Comparison of ENCODE assay signal across 24 cellular contexts in the genomic region with DNA sequence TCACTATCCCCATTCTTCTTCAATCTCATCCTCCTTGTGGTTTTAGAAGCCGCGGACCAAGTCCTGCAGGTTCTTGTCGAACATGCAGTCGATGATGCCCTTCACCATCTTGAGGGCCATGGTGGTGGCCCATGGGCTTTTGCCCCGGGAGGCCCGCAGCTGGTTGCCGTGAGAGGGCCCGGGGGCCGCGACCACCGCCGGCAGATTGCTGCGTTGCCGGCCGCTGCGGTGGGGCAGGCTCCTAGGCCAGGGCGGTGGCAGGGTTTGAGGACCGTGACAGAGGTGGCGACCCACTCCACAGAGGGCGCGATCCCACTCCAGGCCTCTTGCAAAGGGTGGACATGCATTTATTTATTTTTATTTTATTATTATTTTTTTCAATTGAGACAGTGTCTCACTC.
"Had no signal": no experiment of that assay in that cellular context is flagged by ENCODE, and none has a peak within 500 bp of the region (broad histone marks: within the 10 kb centered on the region; RNA-seq: fewer than 3 reads in every experiment).

No MANE protein-coding gene starts in this region.

- H3K27ac ChIP-seq: adrenal gland, ovary, right lobe of liver, suprapubic skin had no signal

- H3K9me3 Mint-ChIP-seq: activated naive CD4-positive, alpha-beta T cell treated with anti-CD3 and anti-CD28 coated beads, Interleukin-2, amount 50 U/mL, for 72 hours; activated T-helper 1 cell treated with anti-CD3 and anti-CD28 coated beads, Interleukin-12 subunit alpha, Interleukin-12 subunit beta, Interleukin-2, Interleukin-4 antibody, amounts not matched to agents 30 ng/mL and 10 ng/mL and 1 ng/mL, durations not matched to agents 14 hours and 24 hours and 36 hours; naive thymus-derived CD8-positive, alpha-beta T cell; stimulated activated naive CD8-positive, alpha-beta T cell treated with anti-CD3 and anti-CD28 coated beads, Interleukin-15, amount 100 ng/mL, for 72 hours; type B pancreatic cell had no signal

- H3K27me3 Mint-ChIP-seq: stimulated activated naive CD8-positive, alpha-beta T cell treated with anti-CD3 and anti-CD28 coated beads, Interleukin-15, amount 100 ng/mL, for 72 hours; type B pancreatic cell had no signal

- FAIRE-seq: endothelial cell of umbilical vein had no signal

- H3K4me1 ChIP-seq: right lobe of liver had no signal

- H3K4me1 Mint-ChIP-seq: naive thymus-derived CD8-positive, alpha-beta T cell had no signal

- H3K4me3 ChIP-seq: adrenal gland, cardiac muscle cell, left ventricle myocardium inferior, ovary, psoas muscle, right lobe of liver, smooth muscle cell, suprapubic skin had no signal

- H3K9me3 ChIP-seq: adrenal gland, left ventricle myocardium inferior, ovary, psoas muscle, right lobe of liver, suprapubic skin had no signal

- H3K27me3 ChIP-seq: adrenal gland, cardiac muscle cell, ovary, right lobe of liver, suprapubic skin had no signal

- H3K27ac Mint-ChIP-seq: activated T-helper 1 cell treated with anti-CD3 and anti-CD28 coated beads, Interleukin-12 subunit alpha, Interleukin-12 subunit beta, Interleukin-2, Interleukin-4 antibody, amounts not matched to agents 30 ng/mL and 10 ng/mL and 1 ng/mL, durations not matched to agents 14 hours and 24 hours and 36 hours; naive thymus-derived CD8-positive, alpha-beta T cell; stimulated activated naive CD8-positive, alpha-beta T cell treated with anti-CD3 and anti-CD28 coated beads, Interleukin-15, amount 100 ng/mL, for 72 hours had no signal

- H3K4me3 Mint-ChIP-seq: activated T-helper 1 cell treated with anti-CD3 and anti-CD28 coated beads, Interleukin-12 subunit alpha, Interleukin-12 subunit beta, Interleukin-2, Interleukin-4 antibody, amounts not matched to agents 30 ng/mL and 10 ng/mL and 1 ng/mL, durations not matched to agents 14 hours and 24 hours and 36 hours; naive thymus-derived CD8-positive, alpha-beta T cell; stimulated activated naive CD8-positive, alpha-beta T cell treated with anti-CD3 and anti-CD28 coated beads, Interleukin-15, amount 100 ng/mL, for 72 hours had no signal

- DNase-seq: activated CD4-positive, alpha-beta T cell treated with anti-CD3 and anti-CD28 coated beads, Interleukin-2, amount 50 U/mL, for 48 hours; activated gamma-delta T cell treated with Interleukin-2 at 50 U/mL for 16 hours; activated T-cell treated with anti-CD3 and anti-CD28 coated beads for 4 hours; adrenal gland; dermis blood vessel endothelial cell; effector memory CD4-positive, alpha-beta T cell; hypothalamus; islet precursor cell; left ventricle myocardium inferior; naive thymus-derived CD8-positive, alpha-beta T cell; ovary; psoas muscle; right lobe of liver; stimulated activated CD4-positive, alpha-beta T cell treated with anti-CD3 and anti-CD28 coated beads, Interleukin-4, amount 100 ng/mL, for 1 hour; stimulated activated naive CD8-positive, alpha-beta T cell treated with anti-CD3 and anti-CD28 coated beads, Interleukin-15, amount 100 ng/mL, for 72 hours; SW 1271; T-helper 2 cell had no signal

- H3K36me3 ChIP-seq: ovary had no signal

- ATAC-seq: activated naive CD4-positive, alpha-beta T cell treated with anti-CD3 and anti-CD28 coated beads, Interleukin-2, amount 50 U/mL, for 72 hours; naive thymus-derived CD8-positive, alpha-beta T cell; stimulated activated naive CD8-positive, alpha-beta T cell treated with anti-CD3 and anti-CD28 coated beads, Interleukin-15, amount 100 ng/mL, for 72 hours had no signal

- H3K4me2 ChIP-seq: smooth muscle cell had no signal

- H3K36me3 Mint-ChIP-seq: activated naive CD4-positive, alpha-beta T cell treated with anti-CD3 and anti-CD28 coated beads, Interleukin-2, amount 50 U/mL, for 72 hours; naive thymus-derived CD8-positive, alpha-beta T cell had no signal
